ENCODE assay signal across 24 cellular contexts in genomic region chr10:93378039-93378438, GRCh38.
A peak's percentile ranks its signal among the peaks of the same experiment; 100 is the strongest.
DNase-seq lines count a peak whose midpoint lies in the region; ATAC-seq and TF ChIP-seq lines count a peak whose summit lies in the region.
"Had no signal": no experiment of that assay in that cellular context is flagged by ENCODE, and none has a peak within 500 bp of the region (broad histone marks: within the 10 kb centered on the region; RNA-seq: fewer than 3 reads in every experiment).

No MANE protein-coding gene starts in this region.

- no peak for ATAC-seq in GM18907 (IDR thresholded peaks at IDR 0.05; ENCODE audit: unreplicated experiment)
- ATAC-seq: GM23338, left cardiac atrium, natural killer cell had no signal

- no peaks in the 10 kb centered on the region for H3K27me3 ChIP-seq in cardiac muscle cell
- H3K27me3 ChIP-seq in left ventricle myocardium inferior (ENCODE audit: low read depth): no peaks in the 10 kb centered on the region
- H3K27me3 ChIP-seq in mammary epithelial cell (ENCODE audit: insufficient read depth, low read length): no peaks in the 10 kb centered on the region
- H3K27me3 ChIP-seq in muscle layer of duodenum (ENCODE audit: low read depth, low read length): no peaks in the 10 kb centered on the region

- H2AFZ ChIP-seq in mammary epithelial cell (ENCODE audit: low read depth, low read length): no peak overlapping the region
- H2AFZ ChIP-seq: GM23338 had no signal

- TF ChIP-seq CTCF in cardiac muscle cell (IDR thresholded peaks at IDR 0.05; ENCODE audit: low read depth, low read length) (no peak), left ventricle myocardium inferior (IDR thresholded peaks at IDR 0.05; ENCODE audit: borderline replicate concordance) (no peak), mammary epithelial cell (conservative IDR thresholded peaks at IDR 0.05 in 1 of 2, IDR thresholded peaks at IDR 0.05 in 1 of 2; ENCODE audit: extremely low read depth in 1 of 2, insufficient read depth in 1 of 2, low read depth in 1 of 2, low read length in 2 of 2) (no peak)

- H3K4me1 ChIP-seq in cardiac muscle cell (ENCODE audit: low read depth) (peaks cover 12% of the 10 kb centered on the region), left ventricle myocardium inferior (peaks cover 15% of the 10 kb centered on the region), mammary epithelial cell (ENCODE audit: insufficient read depth, low read length) (peaks cover 48% of the 10 kb centered on the region), muscle layer of duodenum (ENCODE audit: control insufficient read depth in 1 of 2, insufficient read depth in 2 of 2, low read length in 2 of 2) (no peaks in the 10 kb centered on the region)

- H3K9me3 ChIP-seq in cardiac muscle cell (ENCODE audit: low read depth): no peaks in the 10 kb centered on the region
- H3K9me3 ChIP-seq in left ventricle myocardium inferior (replicated peaks): no peaks in the 10 kb centered on the region
- no peaks in the 10 kb centered on the region for H3K9me3 ChIP-seq in mammary epithelial cell (replicated peaks; ENCODE audit: insufficient read depth, low read length)
- H3K9me3 ChIP-seq in muscle layer of duodenum (ENCODE audit: control insufficient read depth in 1 of 2, low read length in 2 of 2): no peaks in the 10 kb centered on the region

- no peaks in the 10 kb centered on the region for H4K20me1 ChIP-seq in mammary epithelial cell (ENCODE audit: insufficient read depth, low read length)

- DNase-seq in cardiac muscle cell (ENCODE audit: low read depth in 1 of 2, low spot score in 1 of 2): no peak
- no peak for DNase-seq in left ventricle myocardium inferior
- no peak for DNase-seq in mammary epithelial cell
- no peak for DNase-seq in effector CD8-positive, alpha-beta T cell (lab: John Stamatoyannopoulos, UW)
- DNase-seq in substantia nigra (lab: John Stamatoyannopoulos, UW): no peak
- DNase-seq in stimulated activated CD4-positive, alpha-beta T cell treated with anti-CD3 and anti-CD28 coated beads, Interleukin-2, amount 100 ng/mL, for 48 hours: no peak
- DNase-seq: activated CD4-positive, CD25-positive, alpha-beta regulatory T cell treated with anti-CD3 and anti-CD28 coated beads, Interleukin-2, amount 50 U/mL, for 72 hours; activated naive CD4-positive, alpha-beta T cell treated with anti-CD3 and anti-CD28 coated beads, Interleukin-2, amount 50 U/mL, for 16 hours; activated T-cell treated with anti-CD3 and anti-CD28 coated beads, Interleukin-2, amount 50 U/mL, for 48 hours; EL; left cardiac atrium; natural killer cell; NCI-H1048; NCI-H1930; NCI-H2227 treated with DMSO at 0.1 percent for 48 hours; NCI-H774; SHP77 treated with DMSO at 0.1 percent for 48 hours; stimulated activated naive CD4-positive, alpha-beta T cell; trophoblast cell had no signal

- peak overlapping the region; percentile 71 for H3K27ac ChIP-seq in cardiac muscle cell
- H3K27ac ChIP-seq in left ventricle myocardium inferior (replicated peaks): no peak overlapping the region
- peak overlapping the region; percentile 95 for H3K27ac ChIP-seq in mammary epithelial cell (ENCODE audit: insufficient read depth, low read depth, low read length)
- peak overlapping the region; percentile 92 for H3K27ac ChIP-seq in muscle layer of duodenum (ENCODE audit: low read length)
- no peak overlapping the region for H3K27ac ChIP-seq in substantia nigra (ENCODE audit: low read depth, low read length, poor library complexity, severe bottlenecking)
- H3K27ac ChIP-seq: C4-2B had no signal

- H3K4me2 ChIP-seq in mammary epithelial cell (ENCODE audit: insufficient read depth, low read depth, low read length): peak overlapping the region; percentile 67
- H3K4me2 ChIP-seq: GM23338 had no signal

- H3K36me3 ChIP-seq in cardiac muscle cell: no peaks in the 10 kb centered on the region
- peaks cover 50% of the 10 kb centered on the region for H3K36me3 ChIP-seq in left ventricle myocardium inferior
- H3K36me3 ChIP-seq in mammary epithelial cell (ENCODE audit: insufficient read depth, low read length): peaks cover 46% of the 10 kb centered on the region
- peaks cover 45 to 52% of the 10 kb centered on the region in 2 donors for H3K36me3 ChIP-seq in muscle layer of duodenum (ENCODE audit: control insufficient read depth in 1 of 2, insufficient read depth in 2 of 2, low read length in 2 of 2)

- H3K9ac ChIP-seq in mammary epithelial cell (ENCODE audit: insufficient read depth, low read length): no peak overlapping the region

- CTCF ChIA-PET in mammary epithelial cell (lab: Charles Lee; ENCODE audit: low non-redundant PET): no interaction called here

- WGBS in mammary epithelial cell (ENCODE audit: low coverage, missing lambda C conversion rate): 100% methylated on average over 2 of the region's 2 CpGs

- in situ Hi-C loops in mammary epithelial cell (cut with MboI; ENCODE audit: low sequenced_read_pairs in 2 of 2): loop anchor here in 1 of 2 donors (5.0 kb wide), 1 partner anchor 104 kb away; the partner anchor contains the start of gene MYOF

- H3K4me3 ChIP-seq in cardiac muscle cell (no peak overlapping the region), left ventricle myocardium inferior (no peak overlapping the region), mammary epithelial cell (replicated peaks in 1 of 3; ENCODE audit: insufficient read depth in 1 of 3, low read depth in 2 of 3, low read length in 3 of 3) (no peak overlapping the region), muscle layer of duodenum (ENCODE audit: low read depth in 1 of 2, low read length in 2 of 2) (no peak overlapping the region)
- H3K4me3 ChIP-seq: GM23338, skin epidermis had no signal

- peaks cover 36% of the 10 kb centered on the region for H3K79me2 ChIP-seq in mammary epithelial cell (ENCODE audit: insufficient read depth, low read length)

- dilution Hi-C loops in mammary epithelial cell (cut with HindIII; ENCODE audit: low sequenced_read_pairs): no loop called here

- no TSS peak for BruUV-seq in mammary epithelial cell (replicated peaks; lab: Mats Ljungman, UMichigan)

- intact Hi-C loops in left ventricle myocardium inferior (cut with micrococcal nuclease) (no loop called here), mammary epithelial cell (cut with micrococcal nuclease) (loop anchor here (5.0 kb wide), 1 partner anchor 119 kb away; the partner anchor contains the start of gene CEP55)

Comparison
In these comparisons a context has a peak if more than half of its experiments do, and no peak if none do; other contexts are left out.
1. H3K27ac ChIP-seq: peak in cardiac muscle cell (single experiment), mammary epithelial cell (single experiment) and muscle layer of duodenum (single experiment); none in left ventricle myocardium inferior (single experiment) and substantia nigra (single experiment).